In genomic region chr1:5685446-5686040, GRCh38 we compare ENCODE assay signal across 22 cellular contexts.
DNase-seq lines count a peak whose midpoint lies in the region; ATAC-seq, FAIRE-seq and TF ChIP-seq lines count a peak whose summit lies in the region.
"Had no signal": no experiment of that assay in that cellular context is flagged by ENCODE, and none has a peak within 500 bp of the region (broad histone marks: within the 10 kb centered on the region; RNA-seq: fewer than 3 reads in every experiment).

No MANE protein-coding gene starts in this region.

- H3K4me3 ChIP-seq in breast epithelium, result no peak overlapping the region
- no peak overlapping the region for H3K4me3 ChIP-seq in bronchial epithelial cell (ENCODE audit: low read depth, low read length)
- H3K4me3 ChIP-seq: GM23248 had no signal

- H3K27ac ChIP-seq in breast epithelium, result no peak overlapping the region
- H3K27ac ChIP-seq: GM23248 had no signal

- TF ChIP-seq CTCF in MCF 10A (IDR thresholded peaks at IDR 0.05; ENCODE audit: unreplicated experiment), result no peak
- TF ChIP-seq CTCF in breast epithelium (IDR thresholded peaks at IDR 0.05), result no peak
- no peak for TF ChIP-seq CTCF in bronchial epithelial cell (IDR thresholded peaks at IDR 0.05; ENCODE audit: insufficient read depth, low read length, severe bottlenecking)
- no peak for TF ChIP-seq CTCF in mesothelial cell of epicardium (IDR thresholded peaks at IDR 0.05; ENCODE audit: unreplicated experiment)
- no peak for TF ChIP-seq CTCF in Calu3 (IDR thresholded peaks at IDR 0.05; ENCODE audit: unreplicated experiment)

- H3K4me3 Mint-ChIP-seq in MCF 10A (ENCODE audit: unreplicated experiment) (no peak overlapping the region), mesothelial cell of epicardium (no peak overlapping the region), Calu3 (ENCODE audit: low read depth, unreplicated experiment) (no peak overlapping the region)
- H3K4me3 Mint-ChIP-seq: B cell; CD4-positive, CD25-positive, alpha-beta regulatory T cell; CD8-positive, alpha-beta memory T cell had no signal

- no peaks in the 10 kb centered on the region for H3K4me1 ChIP-seq in breast epithelium

- DNase-seq in MCF 10A (ENCODE audit: unreplicated experiment) (no peak), breast epithelium (ENCODE audit: low spot score in 2 of 2) (no peak), bronchial epithelial cell (ENCODE audit: low read depth) (peak; percentile 61), mesothelial cell of epicardium (ENCODE audit: low spot score in 2 of 2, unreplicated experiment in 2 of 2) (no peak), Calu3 (no peak), GM03348 (ENCODE audit: low spot score) (no peak)
- DNase-seq: 8988T; C1 segment of cervical spinal cord; CD4-positive, CD25-positive, alpha-beta regulatory T cell; CD8-positive, alpha-beta memory T cell; COR-L47; GM23248; HCEC 1CT; IMR-90 had no signal

- H3K4me1 Mint-ChIP-seq in MCF 10A (ENCODE audit: insufficient read depth, unreplicated experiment) (no peaks in the 10 kb centered on the region), mesothelial cell of epicardium (peaks cover 9% of the 10 kb centered on the region), Calu3 (ENCODE audit: low read depth, unreplicated experiment) (no peaks in the 10 kb centered on the region)
- H3K4me1 Mint-ChIP-seq: B cell; CD4-positive, CD25-positive, alpha-beta regulatory T cell had no signal

- no peaks in the 10 kb centered on the region for H3K36me3 ChIP-seq in breast epithelium
- no peaks in the 10 kb centered on the region for H3K36me3 ChIP-seq in bronchial epithelial cell (ENCODE audit: control insufficient read depth, insufficient read depth, low read length)

- no peaks in the 10 kb centered on the region for H3K36me3 Mint-ChIP-seq in MCF 10A (ENCODE audit: insufficient read depth, unreplicated experiment)
- no peaks in the 10 kb centered on the region for H3K36me3 Mint-ChIP-seq in mesothelial cell of epicardium
- H3K36me3 Mint-ChIP-seq in Calu3 (ENCODE audit: insufficient read depth, unreplicated experiment), result no peaks in the 10 kb centered on the region
- H3K36me3 Mint-ChIP-seq: CD4-positive, CD25-positive, alpha-beta regulatory T cell; CD8-positive, alpha-beta memory T cell had no signal

- H3K9me3 ChIP-seq in breast epithelium, result no peaks in the 10 kb centered on the region

- TF ChIP-seq POLR2A in breast epithelium (IDR thresholded peaks at IDR 0.05), result no peak

- H3K9me3 Mint-ChIP-seq in MCF 10A (ENCODE audit: unreplicated experiment), result no peaks in the 10 kb centered on the region
- H3K9me3 Mint-ChIP-seq in mesothelial cell of epicardium, result peaks cover 3% of the 10 kb centered on the region
- H3K9me3 Mint-ChIP-seq in Calu3 (ENCODE audit: low read depth, unreplicated experiment), result peaks cover 4% of the 10 kb centered on the region
- H3K9me3 Mint-ChIP-seq: CD8-positive, alpha-beta memory T cell had no signal

- ATAC-seq in esophagus mucosa, result peak; percentile 18

- CTCF ChIA-PET in MCF 10A (lab: Yijun Ruan, JAX) (interaction anchor here (0.6 to 1.1 kb wide), 3 partner anchors 60 to 294 kb away, joined by 3 to 4 read pairs (median 3); no protein-coding TSS in a partner anchor), Calu3 (lab: Charles Lee) (no interaction called here)

- no TSS peak for BruUV-seq in MCF 10A (replicated peaks; lab: Mats Ljungman, UMichigan)
- BruUV-seq in Calu3 (replicated peaks; lab: Mats Ljungman, UMichigan), result no TSS peak

- H3K27me3 ChIP-seq in breast epithelium (peaks cover 0 to 27% of the 10 kb centered on the region in 2 donors), bronchial epithelial cell (ENCODE audit: control insufficient read depth, insufficient read depth, low read length) (no peaks in the 10 kb centered on the region)

- intact Hi-C loops in MCF 10A (cut with micrococcal nuclease) (no loop called here), breast epithelium (cut with DNase I; ENCODE audit: low total_unique reads) (no loop called here), Calu3 (cut with micrococcal nuclease; ENCODE audit: unreplicated experiment) (no loop called here)

- FAIRE-seq in bronchial epithelial cell (lab: Jason Lieb, UNC), result no peak
- FAIRE-seq: D721Med, G401.6, GM12892, GM18507, H54, HTR-8/SVneo had no signal

- peak overlapping the region; percentile 20 for H3K27ac Mint-ChIP-seq in MCF 10A (ENCODE audit: low read depth, unreplicated experiment)
- no peak overlapping the region for H3K27ac Mint-ChIP-seq in mesothelial cell of epicardium
- no peak overlapping the region for H3K27ac Mint-ChIP-seq in Calu3 (ENCODE audit: unreplicated experiment)
- H3K27ac Mint-ChIP-seq: B cell; CD8-positive, alpha-beta memory T cell had no signal

- H3K27me3 Mint-ChIP-seq in MCF 10A (ENCODE audit: insufficient read depth, unreplicated experiment) (no peaks in the 10 kb centered on the region), mesothelial cell of epicardium (ENCODE audit: low read depth) (peaks cover 28% of the 10 kb centered on the region), Calu3 (ENCODE audit: unreplicated experiment) (peaks cover 60% of the 10 kb centered on the region)

- POLR2A ChIA-PET in MCF 10A (lab: Yijun Ruan, JAX), result interaction anchor here (0.7 kb wide), 2 partner anchors 21 to 278 kb away, joined by 3 to 4 read pairs; no protein-coding TSS in a partner anchor
